Comparison of ENCODE assay signal across 1 cellular context in genomic region chr2:9679218-9679617, GRCh38.
TF ChIP-seq lines count a peak whose summit lies in the region.

No MANE protein-coding gene starts in this region.

TF ChIP-seq in K562, 482 proteins besides CTCF, POLR2A, EP300 and RAD21:
- no peak for TF ChIP-seq ESRRB (CRISPR knock-in tag; IDR thresholded peaks at IDR 0.05; ENCODE audit: borderline replicate concordance)
- TF ChIP-seq ZNF12 (CRISPR knock-in tag; IDR thresholded peaks at IDR 0.05) = peak; percentile 95
